8 cellular contexts compared by ENCODE assay signal in the genomic region with DNA sequence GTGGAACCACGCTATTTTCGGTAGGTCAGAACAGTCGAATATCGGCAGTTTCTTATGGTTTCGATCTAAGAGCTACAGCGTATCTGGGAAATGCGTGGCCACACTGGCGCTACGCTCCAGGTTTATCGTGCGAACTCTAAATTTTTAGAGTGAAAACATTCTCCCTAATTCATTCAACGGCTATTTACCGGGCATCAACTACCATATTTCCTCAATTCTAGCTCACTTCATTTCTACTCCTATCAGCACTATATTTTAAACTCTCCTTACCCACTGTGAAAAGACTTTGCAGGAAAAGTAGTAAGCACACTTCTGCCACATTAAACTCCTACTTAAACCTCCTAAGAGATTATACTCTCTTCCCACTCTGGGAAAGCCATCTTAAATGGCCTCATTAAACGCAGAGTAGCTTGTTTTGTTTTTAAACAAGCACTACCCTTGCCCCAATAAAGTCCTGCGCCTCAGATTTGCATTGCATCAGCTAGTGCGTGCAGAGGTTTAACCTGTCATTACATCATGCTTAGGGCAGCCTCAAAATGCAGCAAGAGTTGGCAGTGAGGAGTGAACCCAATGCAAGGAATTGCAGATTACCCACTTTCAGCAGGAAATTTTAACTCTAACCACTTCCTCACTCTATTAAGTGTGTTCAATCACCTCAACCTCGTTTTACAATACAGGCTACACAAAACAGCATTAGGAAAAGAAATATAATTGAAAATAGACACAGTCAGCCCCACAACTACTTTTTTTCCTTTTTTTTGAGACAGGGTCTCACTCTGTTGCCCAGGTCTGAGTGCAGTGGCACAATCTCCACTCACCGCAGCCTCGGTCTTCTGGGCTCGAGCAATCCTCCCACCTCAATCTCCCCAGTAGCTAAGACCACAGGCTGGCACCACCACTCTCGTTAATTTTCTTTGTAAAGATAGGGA. TPM values are rescaled to one million over a fixed set of nuclear protein-coding genes. Genes with fewer than 3 reads are reported as not detected.
DNase-seq lines count a peak whose midpoint lies in the region; ATAC-seq and TF ChIP-seq lines count a peak whose summit lies in the region.

No MANE protein-coding gene starts in this region.

- intact Hi-C loops in vagina (cut with DNase I): no loop called here

- ATAC-seq in GM18520 (IDR thresholded peaks at IDR 0.05; ENCODE audit: unreplicated experiment): peak; percentile 45
- peak; percentile 47 for ATAC-seq in HG03045 (IDR thresholded peaks at IDR 0.05; ENCODE audit: unreplicated experiment)

- peak overlapping the region; percentile 56 to 61 for H3K4me3 ChIP-seq in vagina

- no peak for TF ChIP-seq CTCF in nephron progenitor cell (IDR thresholded peaks at IDR 0.05)
- TF ChIP-seq CTCF in vagina (IDR thresholded peaks at IDR 0.05): no peak

- H3K4me1 Mint-ChIP-seq in nephron progenitor cell: peaks cover 65% of the 10 kb centered on the region

- H3K27ac ChIP-seq in vagina: peak overlapping the region; percentile 88

- TF ChIP-seq POLR2A in vagina (IDR thresholded peaks at IDR 0.05): peak in 1 of 2 donors; percentile 11

- no peaks in the 10 kb centered on the region for H3K9me3 ChIP-seq in vagina

- no peaks in the 10 kb centered on the region for H3K27me3 Mint-ChIP-seq in nephron progenitor cell (ENCODE audit: low read depth, poor library complexity)

- H3K36me3 Mint-ChIP-seq in nephron progenitor cell (ENCODE audit: low read depth): peaks cover 24% of the 10 kb centered on the region

- peak overlapping the region; percentile 20 for H3K27ac Mint-ChIP-seq in nephron progenitor cell

- no peaks in the 10 kb centered on the region for H3K9me3 Mint-ChIP-seq in nephron progenitor cell

- H3K27me3 ChIP-seq in vagina: no peaks in the 10 kb centered on the region

- peaks cover 50% of the 10 kb centered on the region for H3K4me1 ChIP-seq in vagina

- peaks cover 0 to 7% of the 10 kb centered on the region in 2 donors for H3K36me3 ChIP-seq in vagina

- DNase-seq in AML-193 (lab: John Stamatoyannopoulos, UW) (peak; percentile 68 to 72), NCI-H748 treated with DMSO at 0.1 percent for 48 hours (lab: John Stamatoyannopoulos, UW) (peak; percentile 21), fibroblast of gingiva (ENCODE audit: low read depth) (peak; percentile 89), nephron progenitor cell (peak; percentile 10), vagina (ENCODE audit: extremely low spot score in 2 of 2) (no peak)
- DNase-seq in activated CD8-positive, alpha-beta memory T cell treated with anti-CD3 and anti-CD28 coated beads, Interleukin-2, amount 50 U/mL, for 1 hour (ENCODE audit: extremely low read depth): peak; percentile 22

- H3K4me3 Mint-ChIP-seq in nephron progenitor cell: peak overlapping the region; percentile 84

RNA-seq across cellular contexts. Expression of gene SIAH1, which starts 18.8 kb away (rescaled TPM):
- 26.8 TPM for total RNA-seq in vagina

Comparison
In these comparisons a context has a peak if more than half of its experiments do, and no peak if none do; other contexts are left out.
1. DNase-seq: peak in AML-193 (2 of 2), NCI-H748 treated with DMSO at 0.1 percent for 48 hours (single experiment), activated CD8-positive, alpha-beta memory T cell treated with anti-CD3 and anti-CD28 coated beads, Interleukin-2, amount 50 U/mL, for 1 hour (single experiment), fibroblast of gingiva (single experiment) and nephron progenitor cell (single experiment); none in vagina (0 of 2).